In the genomic region with DNA sequence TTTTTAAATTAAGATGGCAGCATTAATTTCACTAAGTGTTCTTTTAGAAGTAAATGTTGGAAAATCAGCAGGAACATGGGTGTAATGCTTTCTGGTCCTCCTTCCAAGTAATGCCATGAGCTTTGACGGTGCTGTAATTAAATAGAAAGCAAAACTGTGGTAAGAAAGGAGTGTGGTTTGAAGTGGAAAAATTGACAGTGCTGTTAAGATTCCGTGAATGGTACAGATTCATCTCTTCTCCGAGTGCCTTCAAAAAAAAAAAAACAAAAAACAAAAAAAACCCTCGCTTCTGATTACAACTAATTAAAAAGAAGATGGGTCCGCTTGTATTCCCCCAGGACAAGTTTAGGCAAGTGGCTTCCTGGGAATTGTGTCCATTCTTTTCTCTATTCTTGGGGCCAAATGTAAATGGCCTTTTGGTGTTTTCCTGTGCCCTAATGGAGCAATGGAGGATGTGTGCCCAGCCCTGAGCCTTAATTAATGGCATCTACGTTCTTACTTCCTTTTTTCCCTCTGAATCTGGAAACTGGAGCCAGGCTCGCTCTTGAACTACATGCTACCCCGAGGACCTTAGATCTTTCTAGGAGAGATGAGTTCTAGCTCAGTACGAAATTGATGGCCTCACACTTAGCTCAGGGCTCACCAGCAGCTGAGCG, we compare ENCODE assay signal across 8 cellular contexts. TPM values are rescaled to one million over a fixed set of nuclear protein-coding genes. Genes with fewer than 3 reads are reported as not detected.
DNase-seq lines count a peak whose midpoint lies in the region; ATAC-seq, FAIRE-seq and TF ChIP-seq lines count a peak whose summit lies in the region.

No MANE protein-coding gene starts in this region.

- H3K27ac ChIP-seq in KMS-11 (peak overlapping the region; percentile 70), K562 (ENCODE audit: extremely low read depth, low read depth, low read length) (no peak overlapping the region), body of pancreas (peak overlapping the region in 1 of 4 donors; percentile 73)

- no peak for FAIRE-seq in K562 (lab: Jason Lieb, UNC)

- DNase-seq in GM12865 (ENCODE audit: low read depth) (peak; percentile 44), K562 (ENCODE audit: extremely low read depth in 1 of 4, low spot score in 3 of 4) (no peak), mesothelial cell of epicardium (ENCODE audit: low spot score in 2 of 2, unreplicated experiment in 2 of 2) (no peak), middle frontal gyrus (ENCODE audit: extremely low spot score, low spot score) (no peak), NCI-H2227 (lab: John Stamatoyannopoulos, UW; ENCODE audit: unreplicated experiment) (no peak), body of pancreas (no peak), DMS53 treated with DMSO at 0.1 percent for 48 hours (lab: John Stamatoyannopoulos, UW; ENCODE audit: unreplicated experiment) (no peak)

- H3K9me3 Mint-ChIP-seq in mesothelial cell of epicardium, result no peaks in the 10 kb centered on the region

- H3K9me1 ChIP-seq in K562 (ENCODE audit: control insufficient read depth, insufficient read depth, low read length), result no peaks in the 10 kb centered on the region

- ATAC-seq in K562 (no peak), body of pancreas (no peak)

- peaks cover 11% of the 10 kb centered on the region for H3K36me3 Mint-ChIP-seq in mesothelial cell of epicardium

- H4K20me1 ChIP-seq in KMS-11 (ENCODE audit: insufficient read depth), result no peaks in the 10 kb centered on the region
- H4K20me1 ChIP-seq in K562 (replicated peaks; ENCODE audit: control insufficient read depth, insufficient read depth, low read length), result no peaks in the 10 kb centered on the region; the same call in 1 of the 2 replicates

- CTCF ChIA-PET in K562 (lab: Yijun Ruan, JAX; ENCODE audit: low intra/inter-chr PET ratio), result interaction anchor here (0.6 kb wide), 1 partner anchor 530 kb away, joined by 3 read pairs; no protein-coding TSS in a partner anchor

- H3K27ac Mint-ChIP-seq in mesothelial cell of epicardium, result peak overlapping the region; percentile 50

- TF ChIP-seq RAD21 in K562 (CRISPR knock-in tag; conservative IDR thresholded peaks at IDR 0.05 in 1 of 2, IDR thresholded peaks at IDR 0.05 in 1 of 2), result no peak

- H3K4me2 ChIP-seq in KMS-11 (peak overlapping the region; percentile 83), K562 (ENCODE audit: insufficient read depth, low read length) (peak overlapping the region; percentile 77)

- peaks cover 77% of the 10 kb centered on the region for H3K79me2 ChIP-seq in KMS-11 (ENCODE audit: insufficient read depth, low read depth)
- peaks cover 58% of the 10 kb centered on the region for H3K79me2 ChIP-seq in K562 (ENCODE audit: control insufficient read depth, insufficient read depth, low read length)

- no peak for TF ChIP-seq POLR2A in K562 (conservative IDR thresholded peaks at IDR 0.05)
- no peak for TF ChIP-seq POLR2A in body of pancreas (IDR thresholded peaks at IDR 0.05)

- no peaks in the 10 kb centered on the region for H3K27me3 Mint-ChIP-seq in mesothelial cell of epicardium (ENCODE audit: low read depth)

- H3K9ac ChIP-seq in KMS-11 (peak overlapping the region; percentile 74), K562 (ENCODE audit: insufficient read depth in 1 of 2, low read depth in 2 of 2, low read length in 2 of 2) (peak overlapping the region in 1 of 2 experiments; percentile 93; a peak in 1 of 4 replicates)

- POLR2A ChIA-PET in K562 (lab: Yijun Ruan, JAX), result interaction anchor here (0.5 to 1.7 kb wide), 5 partner anchors 17 to 1190 kb away, joined by 3 to 10 read pairs (median 4); no protein-coding TSS in a partner anchor

- H3K36me3 ChIP-seq in KMS-11 (ENCODE audit: insufficient read depth), result no peaks in the 10 kb centered on the region
- peaks cover 21% of the 10 kb centered on the region for H3K36me3 ChIP-seq in K562 (ENCODE audit: control insufficient read depth, insufficient read depth, low read length)
- no peaks in the 10 kb centered on the region for H3K36me3 ChIP-seq in body of pancreas (replicated peaks in 1 of 2; ENCODE audit: insufficient read depth in 1 of 2, low read depth in 2 of 2)

- H3K4me1 ChIP-seq in KMS-11 (ENCODE audit: low read depth, poor library complexity, severe bottlenecking), result peaks cover 24% of the 10 kb centered on the region
- peaks cover 15 to 17% of the 10 kb centered on the region in 2 experiments; a peak in 4 of 5 replicates for H3K4me1 ChIP-seq in K562 (replicated peaks in 1 of 2; ENCODE audit: control insufficient read depth in 2 of 2, insufficient read depth in 2 of 2, low read length in 2 of 2)
- H3K4me1 ChIP-seq in body of pancreas, result peaks cover 48% of the 10 kb centered on the region

- H3K9me3 ChIP-seq in K562 (replicated peaks; ENCODE audit: control insufficient read depth, insufficient read depth, low read depth, low read length) (no peaks in the 10 kb centered on the region), body of pancreas (no peaks in the 10 kb centered on the region)

- H3K4me1 Mint-ChIP-seq in mesothelial cell of epicardium, result peaks cover 66% of the 10 kb centered on the region

- in situ Hi-C loops in K562 (cut with MboI), result no loop called here

- no peak for TF ChIP-seq EP300 in K562 (IDR thresholded peaks at IDR 0.05; ENCODE audit: low read length)

- TF ChIP-seq CTCF in GM12865 (IDR thresholded peaks at IDR 0.05; ENCODE audit: insufficient read depth, low read depth, low read length, missing control alignments) (no peak), KMS-11 (conservative IDR thresholded peaks at IDR 0.05; ENCODE audit: low read depth, low read length) (no peak), K562 (IDR thresholded peaks at IDR 0.05 in 2 of 3, conservative IDR thresholded peaks at IDR 0.05 in 1 of 3; ENCODE audit: insufficient read depth in 2 of 3, low read depth in 1 of 3, low read length in 3 of 3) (no peak), mesothelial cell of epicardium (IDR thresholded peaks at IDR 0.05; ENCODE audit: unreplicated experiment) (no peak), body of pancreas (IDR thresholded peaks at IDR 0.05) (no peak)

- H3K27me3 ChIP-seq in KMS-11 (ENCODE audit: insufficient read depth, low read depth), result no peaks in the 10 kb centered on the region
- no peaks in the 10 kb centered on the region for H3K27me3 ChIP-seq in K562 (ENCODE audit: control insufficient read depth in 2 of 2, insufficient read depth in 2 of 2, low read length in 2 of 2)
- H3K27me3 ChIP-seq in body of pancreas, result no peaks in the 10 kb centered on the region

- H3K4me3 ChIP-seq in GM12865 (ENCODE audit: low read depth, low read length) (peak overlapping the region; percentile 67), KMS-11 (IDR thresholded peaks at IDR 0.05; ENCODE audit: insufficient read depth, low read depth, low read length) (no peak overlapping the region), K562 (no peak overlapping the region), body of pancreas (no peak overlapping the region)

- no peak overlapping the region for H2AFZ ChIP-seq in KMS-11 (ENCODE audit: low read depth)
- H2AFZ ChIP-seq in K562 (ENCODE audit: low read depth, low read length), result no peak overlapping the region

- H3K4me3 Mint-ChIP-seq in mesothelial cell of epicardium, result peak overlapping the region; percentile 84

- no TSS peak for BruUV-seq in K562 (replicated peaks; lab: Mats Ljungman, UMichigan)

- 69% methylated on average over 8 of the region's 10 CpGs for WGBS in K562 (ENCODE audit: insufficient coverage, low coverage, missing lambda C conversion rate)
- WGBS in body of pancreas, 2 donors, result 77 to 79% methylated on average over 10 of the region's 10 CpGs

- intact Hi-C loops in K562 (cut with micrococcal nuclease) (loop anchor here (10.0 kb wide), 1 partner anchor 1351 kb away; the partner anchor contains the start of gene PKN2), body of pancreas (cut with DNase I) (no loop called here)

TF ChIP-seq in K562, 482 proteins besides CTCF, POLR2A, EP300 and RAD21 (continues in another document):
- no peak for TF ChIP-seq ZNF764 (CRISPR knock-in tag; IDR thresholded peaks at IDR 0.05; ENCODE audit: low read depth)
- TF ChIP-seq NELFE (IDR thresholded peaks at IDR 0.05; ENCODE audit: insufficient read depth, insufficient read length), result no peak
- no peak for TF ChIP-seq ZNF232 (CRISPR knock-in tag; IDR thresholded peaks at IDR 0.05)
- TF ChIP-seq SIRT6 (IDR thresholded peaks at IDR 0.05; ENCODE audit: low read depth, low read length), result no peak
- TF ChIP-seq HMG20A (CRISPR knock-in tag; conservative IDR thresholded peaks at IDR 0.05), result no peak
- TF ChIP-seq NR2F6 (CRISPR knock-in tag; IDR thresholded peaks at IDR 0.05), result no peak
- no peak for TF ChIP-seq SIN3B (IDR thresholded peaks at IDR 0.05; ENCODE audit: low read depth)
- TF ChIP-seq ZNF239 (CRISPR knock-in tag; IDR thresholded peaks at IDR 0.05), result no peak

RNA-seq across cellular contexts. Expression of gene LMO4, which starts 5.1 kb away (rescaled TPM):
- 7.3 and 9.3 TPM in 2 replicates for total RNA-seq in K562 (2011; cell fraction: chromatin; rRNA removed; ENCODE audit: low replicate concordance)
- total RNA-seq in K562 (2011; cell fraction: nucleolus; rRNA removed), result 6.3 and 8.3 TPM in 2 replicates
- total RNA-seq in K562 (2011; cell fraction: nucleoplasm; rRNA removed), result 7.6 and 10.4 TPM in 2 replicates
- total RNA-seq in K562 (2014; rRNA removed) (12.7 and 13.4 TPM in 2 replicates), K562 (2014; rRNA removed; fragmentation: Illumina TruSeq; extraction: Trizol) (23.3 and 24.3 TPM in 2 replicates), K562 (2015; rRNA removed; fragmentation: Illumina TruSeq; extraction: Trizol) (16.0 and 17.5 TPM in 2 replicates), K562 (2021) (32.0 and 32.9 TPM in 2 replicates), mesothelial cell of epicardium (86.5 to 96.9 TPM (median 93.0 TPM) in 3 replicates), body of pancreas (10 to 100 TPM; 14.2 to 23.6 TPM)
- polyA plus RNA-seq in K562 (2011; rRNA removed) (35.3 and 40.4 TPM in 2 replicates), K562 (2014; fragmentation: Illumina TruSeq; extraction: Trizol) (24.3 and 33.2 TPM in 2 replicates), K562 (2014; fragmentation: Nextera tagmentation; extraction: Ambion mirVana) (1 to 10 TPM; 3.1 to 3.5 TPM), K562 (2014; rRNA removed) (22.4 and 23.9 TPM in 2 replicates)
- polyA plus RNA-seq in K562 (2011; cell fraction: cytosol; rRNA removed), result 30.5 and 34.8 TPM in 2 replicates
- polyA plus RNA-seq in K562 (2011; cell fraction: nucleus; rRNA removed), result 26.9 and 35.6 TPM in 2 replicates
- polyA plus RNA-seq in K562 (2012), result 23.1 and 41.8 TPM in 2 replicates
- polyA minus RNA-seq in K562 (2011; rRNA and poly(A)+ RNA removed), result 17.1 and 18.6 TPM in 2 replicates
- polyA minus RNA-seq in K562 (2011; cell fraction: cytosol; rRNA and poly(A)+ RNA removed), result 7.4 and 7.5 TPM in 2 replicates
- polyA minus RNA-seq in K562 (2011; cell fraction: nucleus; rRNA and poly(A)+ RNA removed), result 11.7 and 15.9 TPM in 2 replicates
